In the genomic region with DNA sequence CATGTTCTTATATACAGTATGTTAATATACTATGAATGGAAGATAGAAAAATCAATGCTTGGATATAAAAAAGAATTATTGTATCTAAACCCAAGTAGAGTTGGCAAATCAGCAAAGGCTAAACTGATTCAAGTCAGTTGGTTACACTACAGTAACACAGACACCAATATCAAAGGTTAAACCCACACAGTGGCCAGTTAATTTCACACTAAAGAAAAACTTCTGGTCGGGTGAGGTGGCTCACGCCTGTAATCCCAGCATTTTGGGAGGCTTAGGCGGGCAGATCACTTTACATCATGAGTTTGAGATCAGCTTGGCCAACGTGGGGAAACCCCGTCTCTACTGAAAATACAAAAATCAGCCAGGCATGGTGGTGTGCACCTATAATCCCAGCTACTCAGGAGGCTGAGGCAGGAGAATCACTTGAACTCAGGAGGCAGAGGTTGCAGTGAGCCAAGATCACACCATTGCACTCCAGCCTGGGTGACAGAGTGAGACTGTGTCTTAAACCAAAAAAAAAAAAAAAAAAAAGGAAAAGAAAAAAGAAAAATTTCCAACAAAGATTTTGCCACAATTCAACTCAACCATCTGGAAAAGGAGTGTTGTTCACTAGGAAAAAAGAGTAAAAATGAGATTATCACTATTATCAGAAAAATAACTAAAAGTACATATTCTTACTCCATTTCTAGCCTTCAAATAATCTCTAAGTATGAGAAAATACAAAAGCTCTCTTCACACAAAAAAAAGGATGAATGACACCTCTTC, we compare ENCODE assay signal across 16 cellular contexts. TPM values are rescaled to one million over a fixed set of nuclear protein-coding genes. Genes with fewer than 3 reads are reported as not detected.
DNase-seq lines count a peak whose midpoint lies in the region; ATAC-seq and TF ChIP-seq lines count a peak whose summit lies in the region.
"Had no signal": no experiment of that assay in that cellular context is flagged by ENCODE, and none has a peak within 500 bp of the region (broad histone marks: within the 10 kb centered on the region; RNA-seq: fewer than 3 reads in every experiment).

No MANE protein-coding gene starts in this region.

- no peak overlapping the region for H2AK5ac ChIP-seq in mesenchymal stem cell (ENCODE audit: low read length, severe bottlenecking)

- no peaks in the 10 kb centered on the region for H3K27me3 ChIP-seq in mesenchymal stem cell (ENCODE audit: control insufficient read depth in 1 of 2, insufficient read depth in 1 of 2, low read length in 2 of 2)

- no peak overlapping the region for H3K18ac ChIP-seq in mesenchymal stem cell (ENCODE audit: low read depth in 1 of 2, low read length in 2 of 2)

- peaks cover 3% of the 10 kb centered on the region for H3K9me3 Mint-ChIP-seq in nephron progenitor cell

- no peak overlapping the region for H2BK15ac ChIP-seq in mesenchymal stem cell (ENCODE audit: low read depth, poor library complexity, severe bottlenecking)

- H3K27ac Mint-ChIP-seq in T-helper 17 cell (peak overlapping the region; percentile 84), nephron progenitor cell (no peak overlapping the region)

- H3K9me3 ChIP-seq in T-helper 17 cell (ENCODE audit: control insufficient read depth, low read length, poor library complexity, severe bottlenecking) (no peaks in the 10 kb centered on the region), mesenchymal stem cell (ENCODE audit: control insufficient read depth, low read length) (no peaks in the 10 kb centered on the region)

- H3K4me3 Mint-ChIP-seq in T-helper 17 cell (no peak overlapping the region), nephron progenitor cell (no peak overlapping the region)

- no peak overlapping the region for H3K23ac ChIP-seq in mesenchymal stem cell (ENCODE audit: low read length in 2 of 2)

- no peak overlapping the region for H2AFZ ChIP-seq in mesenchymal stem cell (ENCODE audit: low read depth, low read length)

- H4K91ac ChIP-seq in mesenchymal stem cell (ENCODE audit: low read length): no peak overlapping the region

- H3K9ac ChIP-seq in mesenchymal stem cell (ENCODE audit: low read length): peak overlapping the region; percentile 54

- no peak overlapping the region for H3K4ac ChIP-seq in mesenchymal stem cell (ENCODE audit: low read depth in 1 of 2, low read length in 2 of 2)

- no peak overlapping the region for H4K8ac ChIP-seq in mesenchymal stem cell (ENCODE audit: low read length)

- no peak overlapping the region for H3K27ac ChIP-seq in mesenchymal stem cell (ENCODE audit: low read length, poor library complexity, severe bottlenecking)

- no peak overlapping the region for H2BK120ac ChIP-seq in mesenchymal stem cell (ENCODE audit: low read depth, low read length)

- DNase-seq in CD1c-positive myeloid dendritic cell (ENCODE audit: extremely low spot score): peak; percentile 21
- DNase-seq in T-helper 17 cell: no peak
- DNase-seq in mesenchymal stem cell: no peak
- no peak for DNase-seq in nephron progenitor cell
- DNase-seq in T-helper 9 cell: no peak
- DNase-seq: anterior cingulate cortex; COR-L47; effector memory CD4-positive, alpha-beta T cell; KG1; NCI-H2081; stimulated activated naive CD4-positive, alpha-beta T cell treated with Interleukin-2 at 50 U/mL for 16 hours; SW 1271 had no signal

- WGBS in mesenchymal stem cell: 90% methylated on average over 5 of the region's 5 CpGs

- no peaks in the 10 kb centered on the region for H3K27me3 Mint-ChIP-seq in T-helper 17 cell
- H3K27me3 Mint-ChIP-seq in nephron progenitor cell (ENCODE audit: low read depth, poor library complexity): no peaks in the 10 kb centered on the region

- H3K14ac ChIP-seq in mesenchymal stem cell (ENCODE audit: low read length in 2 of 2): no peak overlapping the region

- no peaks in the 10 kb centered on the region for H3K36me3 ChIP-seq in mesenchymal stem cell (ENCODE audit: control insufficient read depth in 1 of 2, insufficient read depth in 2 of 2, low read depth in 1 of 2, low read length in 2 of 2)

- H3K36me3 Mint-ChIP-seq in T-helper 17 cell (ENCODE audit: low read depth): no peaks in the 10 kb centered on the region
- H3K36me3 Mint-ChIP-seq in nephron progenitor cell (ENCODE audit: low read depth): peaks cover 55% of the 10 kb centered on the region

- no peaks in the 10 kb centered on the region for H3K79me1 ChIP-seq in mesenchymal stem cell (replicated peaks; ENCODE audit: low read length, poor library complexity, severe bottlenecking)

- H2BK5ac ChIP-seq in mesenchymal stem cell (ENCODE audit: low read depth, low read length, poor library complexity, severe bottlenecking): no peak overlapping the region

- no peak for TF ChIP-seq CTCF in nephron progenitor cell (IDR thresholded peaks at IDR 0.05)

- peaks cover 3% of the 10 kb centered on the region for H3K4me1 ChIP-seq in mesenchymal stem cell (ENCODE audit: control insufficient read depth, insufficient read depth, low read depth, low read length)

- H3K4me1 Mint-ChIP-seq in T-helper 17 cell (peaks cover 45% of the 10 kb centered on the region), nephron progenitor cell (peaks cover 27% of the 10 kb centered on the region)

- peak; percentile 7 for ATAC-seq in GM18511 (IDR thresholded peaks at IDR 0.05; ENCODE audit: unreplicated experiment)
- peak; percentile 20 for ATAC-seq in T-helper 17 cell
- no peak for ATAC-seq in GM21786 (IDR thresholded peaks at IDR 0.05; ENCODE audit: unreplicated experiment)
- ATAC-seq in HG02588 (IDR thresholded peaks at IDR 0.05; ENCODE audit: unreplicated experiment): no peak
- ATAC-seq: HCT116 had no signal

- no peak overlapping the region for H3K4me2 ChIP-seq in mesenchymal stem cell (ENCODE audit: low read length, poor library complexity, severe bottlenecking)

- H2BK12ac ChIP-seq in mesenchymal stem cell (ENCODE audit: low read length in 2 of 2): no peak overlapping the region

- peak overlapping the region in 1 of 2 experiments; percentile 40 for H3K4me3 ChIP-seq in mesenchymal stem cell (ENCODE audit: insufficient read depth in 1 of 2, low read depth in 1 of 2, low read length in 2 of 2)

RNA-seq across cellular contexts. Expression of gene FBXO11, which starts 8.9 kb away (rescaled TPM):
- total RNA-seq in T-helper 17 cell: 100 to 1,000 TPM in 1 of 2 donors, 10 to 100 TPM in 1; 95.7 to 106 TPM
- polyA plus RNA-seq in mesenchymal stem cell (2013, experiment 1 of 2): 31.4 TPM
- 33.3 TPM for polyA plus RNA-seq in mesenchymal stem cell (2013, experiment 2 of 2)

Comparison
In these comparisons a context has a peak if more than half of its experiments do, and no peak if none do; other contexts are left out.
1. ATAC-seq: peak in GM18511 (single experiment) and T-helper 17 cell (single experiment); none in GM21786 (single experiment) and HG02588 (single experiment).